6 cellular contexts compared by ENCODE assay signal in genomic region chr11:66346476-66347424, GRCh38. TPM values are rescaled to one million over a fixed set of nuclear protein-coding genes. Genes with fewer than 3 reads are reported as not detected.
DNase-seq lines count a peak whose midpoint lies in the region; ATAC-seq and TF ChIP-seq lines count a peak whose summit lies in the region.

No MANE protein-coding gene starts in this region.

- DNase-seq in Right ventricle myocardium inferior (ENCODE audit: missing footprints) (peak; percentile 66), cardiac septum (ENCODE audit: low spot score) (no peak), glutamatergic neuron (peak; percentile 42), testis (no peak), erythroblast (lab: John Stamatoyannopoulos, UW) (no peak), T1000 (lab: John Stamatoyannopoulos, UW) (no peak)

- no peaks in the 10 kb centered on the region for H3K27me3 ChIP-seq in testis

- H3K36me3 ChIP-seq in testis (ENCODE audit: low read depth, missing control alignments) = no peaks in the 10 kb centered on the region

- peak; percentile 0 for ATAC-seq in Right ventricle myocardium inferior

- no peak for TF ChIP-seq CTCF in glutamatergic neuron (IDR thresholded peaks at IDR 0.05; ENCODE audit: partially characterized antibody, unreplicated experiment)
- TF ChIP-seq CTCF in testis (IDR thresholded peaks at IDR 0.05) = no peak

- peaks cover 32% of the 10 kb centered on the region for H3K4me1 ChIP-seq in testis

- H3K4me1 Mint-ChIP-seq in glutamatergic neuron (ENCODE audit: low read depth, unreplicated experiment) = peaks cover 21% of the 10 kb centered on the region

- H3K36me3 Mint-ChIP-seq in glutamatergic neuron (ENCODE audit: unreplicated experiment) = peaks cover 4% of the 10 kb centered on the region

- 20 to 69% methylated on average over 15 to 68 of the region's 68 CpGs for WGBS in testis, 2 donors

- H3K27me3 Mint-ChIP-seq in glutamatergic neuron (ENCODE audit: unreplicated experiment) = peaks cover 7% of the 10 kb centered on the region

- intact Hi-C loops in Right ventricle myocardium inferior (cut with DNase I) = loop anchor here (5.0 kb wide), 2 partner anchors 34 to 41 kb away; no protein-coding TSS in a partner anchor
- intact Hi-C loops in cardiac septum (cut with DNase I) = loop anchor here (5.0 kb wide), 1 partner anchor 41 kb away; no protein-coding TSS in a partner anchor
- intact Hi-C loops in testis (cut with DNase I; ENCODE audit: low total_unique reads) = no loop called here

- H3K9me3 ChIP-seq in testis = no peaks in the 10 kb centered on the region

- H3K27ac ChIP-seq in testis = peak overlapping the region; percentile 75 to 76

- peak overlapping the region; percentile 97 for H3K4me3 Mint-ChIP-seq in glutamatergic neuron (ENCODE audit: unreplicated experiment)

- peak overlapping the region; percentile 77 for H3K27ac Mint-ChIP-seq in glutamatergic neuron (ENCODE audit: unreplicated experiment)

- TF ChIP-seq POLR2A in testis (IDR thresholded peaks at IDR 0.05) = no peak
- no peak for TF ChIP-seq POLR2A in erythroblast (IDR thresholded peaks at IDR 0.05; ENCODE audit: low read length)

- H3K4me3 ChIP-seq in testis = peak overlapping the region; percentile 68 to 88

- peaks cover 21% of the 10 kb centered on the region for H3K9me3 Mint-ChIP-seq in glutamatergic neuron (ENCODE audit: unreplicated experiment)

RNA-seq across cellular contexts. Expression of gene B4GAT1, which starts 0.7 kb away (rescaled TPM):
- total RNA-seq in Right ventricle myocardium inferior (49.0 TPM), cardiac septum (31.6 TPM), glutamatergic neuron (ENCODE audit: unreplicated experiment) (42.7 TPM), testis (10 to 100 TPM; 28.2 to 45.1 TPM)
- polyA plus RNA-seq in testis (ENCODE audit: insufficient read depth, low read depth, low replicate concordance) = 23.2 TPM

RNA-seq across cellular contexts. Expression of gene BRMS1, which starts 1.8 kb away (rescaled TPM):
- total RNA-seq in Right ventricle myocardium inferior = 14.6 TPM
- 14.6 TPM for total RNA-seq in cardiac septum
- 44.0 TPM for total RNA-seq in glutamatergic neuron (ENCODE audit: unreplicated experiment)
- total RNA-seq in testis = 10 to 100 TPM; 55.5 to 59.4 TPM
- polyA plus RNA-seq in testis (ENCODE audit: insufficient read depth, low read depth, low replicate concordance) = 67.5 TPM

RNA-seq across cellular contexts. Expression of gene RIN1, which starts 10.5 kb away (rescaled TPM):
- total RNA-seq in Right ventricle myocardium inferior (1.6 TPM), cardiac septum (2.2 TPM), glutamatergic neuron (ENCODE audit: unreplicated experiment) (1.9 TPM), testis (1 to 10 TPM; 8.2 to 8.5 TPM)
- polyA plus RNA-seq in testis (ENCODE audit: insufficient read depth, low read depth, low replicate concordance) = 4.7 TPM

RNA-seq across cellular contexts. Expression of gene SLC29A2, which starts 24.8 kb away (rescaled TPM):
- total RNA-seq in Right ventricle myocardium inferior = 16.8 TPM
- 8.8 TPM for total RNA-seq in cardiac septum
- total RNA-seq in glutamatergic neuron (ENCODE audit: unreplicated experiment) = 2.8 TPM
- total RNA-seq in testis = 1 to 10 TPM; 1.6 to 3.1 TPM
- polyA plus RNA-seq in testis (ENCODE audit: insufficient read depth, low read depth, low replicate concordance) = 1.2 TPM

RNA-seq across cellular contexts. Expression of gene CD248, which starts 29.9 kb away (rescaled TPM):
- 26.7 TPM for total RNA-seq in Right ventricle myocardium inferior
- total RNA-seq in cardiac septum = 9.7 TPM
- total RNA-seq in glutamatergic neuron (ENCODE audit: unreplicated experiment) = 11.4 TPM
- 1 to 10 TPM; 3.9 to 6.4 TPM for total RNA-seq in testis
- 35.5 TPM for polyA plus RNA-seq in testis (ENCODE audit: insufficient read depth, low read depth, low replicate concordance)

Comparison
In these comparisons a context has a peak if more than half of its experiments do, and no peak if none do; other contexts are left out.
1. DNase-seq: peak in Right ventricle myocardium inferior (single experiment) and glutamatergic neuron (single experiment); none in cardiac septum (single experiment), testis (single experiment), erythroblast (0 of 2) and T1000 (single experiment).